ENCODE assay signal across 8 cellular contexts in the genomic region with DNA sequence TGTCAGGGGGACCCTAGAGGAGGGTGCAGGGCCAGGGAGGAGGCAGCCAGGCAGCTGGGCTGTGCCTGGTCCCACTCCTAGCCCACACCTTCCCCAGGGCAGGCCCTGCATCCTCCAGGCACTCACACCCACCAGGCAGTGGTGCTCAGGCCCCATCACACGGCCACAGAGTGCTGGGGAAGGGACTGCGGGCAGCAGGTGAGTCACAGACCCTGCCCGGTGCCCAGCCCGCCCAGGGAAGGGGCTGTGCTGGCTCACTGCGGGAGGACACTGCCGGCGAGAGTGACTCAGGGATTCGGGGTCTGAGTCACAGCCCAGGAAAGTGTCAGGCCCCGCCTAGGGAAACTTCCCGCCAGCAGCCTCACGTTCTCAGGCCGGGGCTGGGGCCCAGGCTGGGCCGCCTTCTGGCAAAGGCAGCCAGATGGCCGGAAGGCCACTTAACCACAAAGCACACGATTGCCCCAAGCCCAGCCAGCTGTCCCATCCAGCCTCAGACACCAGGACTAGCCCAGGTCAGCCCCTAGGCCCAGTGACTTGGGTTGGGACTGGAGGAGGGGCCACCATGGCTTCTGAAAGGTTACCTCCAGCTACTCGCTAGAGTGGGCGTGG. TPM values are rescaled to one million over a fixed set of nuclear protein-coding genes. Genes with fewer than 3 reads are reported as not detected.
DNase-seq lines count a peak whose midpoint lies in the region; ATAC-seq, FAIRE-seq and TF ChIP-seq lines count a peak whose summit lies in the region.

No MANE protein-coding gene starts in this region.

- DNase-seq in NB4 (ENCODE audit: low read depth) (peak; percentile 99), endothelial cell of umbilical vein (ENCODE audit: low read depth, low spot score) (peak; percentile 98), NCI-H345 treated with DMSO at 0.1 percent for 48 hours (lab: John Stamatoyannopoulos, UW; ENCODE audit: unreplicated experiment) (no peak)
- peak; percentile 86 for DNase-seq in activated CD4-positive, alpha-beta memory T cell treated with anti-CD3 and anti-CD28 coated beads, Interleukin-2, amount 10 ng/mL, durations not matched to agents 7 days and 5 days
- DNase-seq in stimulated activated CD8-positive, alpha-beta memory T cell treated with anti-CD3 and anti-CD28 coated beads, Interleukin-7, amount 100 ng/mL, for 48 hours (ENCODE audit: extremely low read depth in 1 of 2, low read depth in 1 of 2): peak; percentile 73 to 82

- dilution Hi-C loops in endothelial cell of umbilical vein (cut with MboI; ENCODE audit: extremely low pct_ligation_motif_present, low sequenced_read_pairs): no loop called here

- peak overlapping the region; percentile 69 for H3K27ac Mint-ChIP-seq in activated CD4-positive, alpha-beta memory T cell treated with anti-CD3 and anti-CD28 coated beads, Interleukin-2, amount 10 ng/mL, durations not matched to agents 7 days and 5 days

- BruUV-seq in endothelial cell of umbilical vein (replicated peaks; lab: Mats Ljungman, UMichigan): no TSS peak

- H3K9me1 ChIP-seq in endothelial cell of umbilical vein (replicated peaks; ENCODE audit: control insufficient read depth, extremely low read depth, insufficient read depth, low read length): no peaks in the 10 kb centered on the region

- H4K20me1 ChIP-seq in endothelial cell of umbilical vein (replicated peaks; ENCODE audit: control insufficient read depth, extremely low read depth, insufficient read depth, low read length): no peaks in the 10 kb centered on the region

- H3K9ac ChIP-seq in endothelial cell of umbilical vein (replicated peaks; ENCODE audit: extremely low read depth, insufficient read depth, low read length) (peak overlapping the region; percentile 65), muscle layer of colon (ENCODE audit: low read length) (no peak overlapping the region)

- H3K9me3 Mint-ChIP-seq in activated CD4-positive, alpha-beta memory T cell treated with anti-CD3 and anti-CD28 coated beads, Interleukin-2, amount 10 ng/mL, durations not matched to agents 7 days and 5 days: no peaks in the 10 kb centered on the region

- no peak overlapping the region for H2AFZ ChIP-seq in endothelial cell of umbilical vein (ENCODE audit: low read depth, low read length)

- H3K79me2 ChIP-seq in endothelial cell of umbilical vein (ENCODE audit: control insufficient read depth, insufficient read depth, low read length): no peaks in the 10 kb centered on the region

- H3K27ac ChIP-seq in endothelial cell of umbilical vein (ENCODE audit: insufficient read depth, low read depth, low read length) (peak overlapping the region; percentile 91), muscle layer of colon (ENCODE audit: low read depth, low read length) (peak overlapping the region; percentile 62)

- FAIRE-seq in endothelial cell of umbilical vein (lab: Jason Lieb, UNC): peak; percentile 99

- H3K4me2 ChIP-seq in endothelial cell of umbilical vein (ENCODE audit: insufficient read depth, low read length): no peak overlapping the region

- H3K4me3 ChIP-seq in NB4 (ENCODE audit: low read depth, low read length) (no peak overlapping the region), endothelial cell of umbilical vein (replicated peaks in 1 of 3; ENCODE audit: insufficient read depth in 1 of 3, low read depth in 1 of 3, low read length in 3 of 3) (no peak overlapping the region), muscle layer of colon (ENCODE audit: low read depth in 1 of 2, low read length in 2 of 2) (no peak overlapping the region)

- no peaks in the 10 kb centered on the region for H3K27me3 Mint-ChIP-seq in activated CD4-positive, alpha-beta memory T cell treated with anti-CD3 and anti-CD28 coated beads, Interleukin-2, amount 10 ng/mL, durations not matched to agents 7 days and 5 days

- H3K36me3 ChIP-seq in endothelial cell of umbilical vein (ENCODE audit: control insufficient read depth in 2 of 2, extremely low read depth in 1 of 2, insufficient read depth in 2 of 2, low read length in 2 of 2): no peaks in the 10 kb centered on the region
- H3K36me3 ChIP-seq in muscle layer of colon (ENCODE audit: insufficient read depth, low read length): peaks cover 15% of the 10 kb centered on the region

- POLR2A ChIA-PET in activated CD4-positive, alpha-beta memory T cell treated with anti-CD3 and anti-CD28 coated beads, Interleukin-2, amount 10 ng/mL, durations not matched to agents 7 days and 5 days (lab: Charles Lee): interaction anchor here (1.0 to 3.1 kb wide), 4 partner anchors 10 to 20 kb away, joined by 4 to 13 read pairs (median 6); no protein-coding TSS in a partner anchor
- POLR2A ChIA-PET in endothelial cell of umbilical vein (lab: Charles Lee): interaction anchor here (1.3 kb wide), 1 partner anchor 42 kb away, joined by 3 read pairs; the partner anchor contains the start of gene BIN1

- CTCF ChIA-PET in activated CD4-positive, alpha-beta memory T cell treated with anti-CD3 and anti-CD28 coated beads, Interleukin-2, amount 10 ng/mL, durations not matched to agents 7 days and 5 days (lab: Charles Lee): no interaction called here
- CTCF ChIA-PET in endothelial cell of umbilical vein (lab: Charles Lee): interaction anchor here (0.7 to 0.8 kb wide), 2 partner anchors 41 to 108 kb away, joined by 3 to 4 read pairs; no protein-coding TSS in a partner anchor

- TF ChIP-seq CTCF in NB4 (IDR thresholded peaks at IDR 0.05; ENCODE audit: low read depth, low read length) (peak; percentile 15), endothelial cell of umbilical vein (IDR thresholded peaks at IDR 0.05; ENCODE audit: extremely low read depth in 1 of 2, insufficient read depth in 1 of 2, low read depth in 1 of 2, low read length in 2 of 2) (peak in 1 of 2 donors; percentile 13)

- H3K27me3 ChIP-seq in endothelial cell of umbilical vein (ENCODE audit: control insufficient read depth in 2 of 2, insufficient read depth in 2 of 2, low read length in 2 of 2) (no peaks in the 10 kb centered on the region), muscle layer of colon (ENCODE audit: control insufficient read depth in 1 of 2, insufficient read depth in 2 of 2, low read length in 2 of 2) (no peaks in the 10 kb centered on the region)

- H3K4me1 Mint-ChIP-seq in activated CD4-positive, alpha-beta memory T cell treated with anti-CD3 and anti-CD28 coated beads, Interleukin-2, amount 10 ng/mL, durations not matched to agents 7 days and 5 days: peaks cover 36% of the 10 kb centered on the region

- ATAC-seq in HG02610 (IDR thresholded peaks at IDR 0.05; ENCODE audit: unreplicated experiment): peak; percentile 92

- no peak overlapping the region for H3K4me3 Mint-ChIP-seq in activated CD4-positive, alpha-beta memory T cell treated with anti-CD3 and anti-CD28 coated beads, Interleukin-2, amount 10 ng/mL, durations not matched to agents 7 days and 5 days

- H3K9me3 ChIP-seq in endothelial cell of umbilical vein (replicated peaks; ENCODE audit: control insufficient read depth, insufficient read depth, low read length) (no peaks in the 10 kb centered on the region), muscle layer of colon (ENCODE audit: low read length) (no peaks in the 10 kb centered on the region)

- intact Hi-C loops in endothelial cell of umbilical vein (cut with micrococcal nuclease): loop anchor here (2.0 to 10.0 kb wide), 6 partner anchors 22 to 407 kb away; partner anchors contain the start of genes BIN1, ERCC3, GYPC and MAP3K2

- peaks cover 54% of the 10 kb centered on the region for H3K4me1 ChIP-seq in endothelial cell of umbilical vein (ENCODE audit: control insufficient read depth, extremely low read depth, insufficient read depth, low read length)
- H3K4me1 ChIP-seq in muscle layer of colon (ENCODE audit: insufficient read depth, low read length): peaks cover 12% of the 10 kb centered on the region

- peaks cover 51% of the 10 kb centered on the region for H3K36me3 Mint-ChIP-seq in activated CD4-positive, alpha-beta memory T cell treated with anti-CD3 and anti-CD28 coated beads, Interleukin-2, amount 10 ng/mL, durations not matched to agents 7 days and 5 days (ENCODE audit: low read depth)

- TF ChIP-seq POLR2A in GM15510 (IDR thresholded peaks at IDR 0.05; ENCODE audit: borderline replicate concordance, extremely low read depth, insufficient read length) (peak; percentile 39), NB4 (IDR thresholded peaks at IDR 0.05; ENCODE audit: extremely low read depth, insufficient read length) (no peak), endothelial cell of umbilical vein (IDR thresholded peaks at IDR 0.05; ENCODE audit: low read depth, low read length) (peak; percentile 18)

TF ChIP-seq in endothelial cell of umbilical vein, 7 proteins besides CTCF, POLR2A, EP300 and RAD21:
- TF ChIP-seq MAX (IDR thresholded peaks at IDR 0.05; ENCODE audit: insufficient read depth, insufficient read length) (no peak), JUN (IDR thresholded peaks at IDR 0.05; ENCODE audit: borderline replicate concordance, insufficient read depth, insufficient read length, low read depth) (peak; percentile 78), GATA2 (IDR thresholded peaks at IDR 0.05; ENCODE audit: insufficient read depth, insufficient read length, low read depth, low read length) (no peak), MYC (IDR thresholded peaks at IDR 0.05; ENCODE audit: low read depth, low read length) (no peak), EZH2 (IDR thresholded peaks at IDR 0.05; ENCODE audit: borderline replicate concordance, low read depth, low read length, severe bottlenecking) (no peak), FOS (IDR thresholded peaks at IDR 0.05; ENCODE audit: borderline replicate concordance, insufficient read depth, low read length) (peak; percentile 100), POLR2AphosphoS5 (IDR thresholded peaks at IDR 0.05; ENCODE audit: insufficient read depth, low read depth, low read length) (peak; percentile 99)
TF ChIP-seq in endothelial cell of umbilical vein: peak in this region for 3.

RNA-seq across cellular contexts. Expression of gene BIN1, which starts 42.2 kb away (rescaled TPM):
- 100 to 1,000 TPM; 130 to 131 TPM for total RNA-seq in activated CD4-positive, alpha-beta memory T cell treated with anti-CD3 and anti-CD28 coated beads, Interleukin-2, amount 10 ng/mL, durations not matched to agents 7 days and 5 days
- total RNA-seq in endothelial cell of umbilical vein: 36.9 and 41.1 TPM in 2 replicates
- 25.8 and 26.3 TPM in 2 replicates for polyA plus RNA-seq in endothelial cell of umbilical vein
- polyA plus RNA-seq in endothelial cell of umbilical vein (2011; cell fraction: cytosol; rRNA removed): 28.8 and 33.3 TPM in 2 replicates
- polyA plus RNA-seq in endothelial cell of umbilical vein (2011; cell fraction: nucleus; rRNA removed): 44.9 and 47.0 TPM in 2 replicates
- polyA plus RNA-seq in endothelial cell of umbilical vein (2012): 44.5 and 73.2 TPM in 2 replicates
- 13.8 and 26.5 TPM in 2 replicates for polyA minus RNA-seq in endothelial cell of umbilical vein
- 20.5 TPM for polyA minus RNA-seq in endothelial cell of umbilical vein (2011; cell fraction: cytosol; rRNA and poly(A)+ RNA removed)
- polyA minus RNA-seq in endothelial cell of umbilical vein (2011; cell fraction: nucleus; rRNA and poly(A)+ RNA removed): 8.6 and 18.5 TPM in 2 replicates
